In genomic region chr4:52712172-52712990, GRCh38 we compare ENCODE assay signal across 1 cellular context.
TF ChIP-seq lines count a peak whose summit lies in the region.

No MANE protein-coding gene starts in this region.

TF ChIP-seq in GM12878, 131 proteins besides CTCF, POLR2A, EP300 and RAD21 (continued from another document and continues in another):
- TF ChIP-seq, protein P1, sequence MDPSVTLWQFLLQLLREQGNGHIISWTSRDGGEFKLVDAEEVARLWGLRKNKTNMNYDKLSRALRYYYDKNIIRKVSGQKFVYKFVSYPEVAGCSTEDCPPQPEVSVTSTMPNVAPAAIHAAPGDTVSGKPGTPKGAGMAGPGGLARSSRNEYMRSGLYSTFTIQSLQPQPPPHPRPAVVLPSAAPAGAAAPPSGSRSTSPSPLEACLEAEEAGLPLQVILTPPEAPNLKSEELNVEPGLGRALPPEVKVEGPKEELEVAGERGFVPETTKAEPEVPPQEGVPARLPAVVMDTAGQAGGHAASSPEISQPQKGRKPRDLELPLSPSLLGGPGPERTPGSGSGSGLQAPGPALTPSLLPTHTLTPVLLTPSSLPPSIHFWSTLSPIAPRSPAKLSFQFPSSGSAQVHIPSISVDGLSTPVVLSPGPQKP (IDR thresholded peaks at IDR 0.05; ENCODE audit: low read depth, low read length), result no peak
- TF ChIP-seq ZBED1 (IDR thresholded peaks at IDR 0.05; ENCODE audit: borderline replicate concordance), result peak; percentile 72; the same call in 1 of the 2 replicates
- TF ChIP-seq BCL11A (IDR thresholded peaks at IDR 0.05; ENCODE audit: low read depth, low read length), result no peak
- no peak for TF ChIP-seq STAT3 (IDR thresholded peaks at IDR 0.05; ENCODE audit: low read depth, low read length)
- no peak; the same call in 1 of the 2 replicates for TF ChIP-seq HCFC1 (IDR thresholded peaks at IDR 0.05; ENCODE audit: low read length)
- no peak for TF ChIP-seq MYC (IDR thresholded peaks at IDR 0.05; ENCODE audit: insufficient read depth, insufficient read length, insufficient replicate concordance, low read length, severe bottlenecking)
- TF ChIP-seq NKRF (conservative IDR thresholded peaks at IDR 0.05), result peak; percentile 95
- no peak for TF ChIP-seq E2F4 (IDR thresholded peaks at IDR 0.05; ENCODE audit: low read depth, low read length)
- TF ChIP-seq, protein P2, sequence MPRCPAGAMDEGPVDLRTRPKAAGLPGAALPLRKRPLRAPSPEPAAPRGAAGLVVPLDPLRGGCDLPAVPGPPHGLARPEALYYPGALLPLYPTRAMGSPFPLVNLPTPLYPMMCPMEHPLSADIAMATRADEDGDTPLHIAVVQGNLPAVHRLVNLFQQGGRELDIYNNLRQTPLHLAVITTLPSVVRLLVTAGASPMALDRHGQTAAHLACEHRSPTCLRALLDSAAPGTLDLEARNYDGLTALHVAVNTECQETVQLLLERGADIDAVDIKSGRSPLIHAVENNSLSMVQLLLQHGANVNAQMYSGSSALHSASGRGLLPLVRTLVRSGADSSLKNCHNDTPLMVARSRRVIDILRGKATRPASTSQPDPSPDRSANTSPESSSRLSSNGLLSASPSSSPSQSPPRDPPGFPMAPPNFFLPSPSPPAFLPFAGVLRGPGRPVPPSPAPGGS (IDR thresholded peaks at IDR 0.05; ENCODE audit: borderline replicate concordance, insufficient read depth, low read depth, low read length, poor library complexity, severe bottlenecking), result no peak
- TF ChIP-seq ZNF207 (IDR thresholded peaks at IDR 0.05; ENCODE audit: borderline replicate concordance), result no peak
- TF ChIP-seq LARP7 (IDR thresholded peaks at IDR 0.05), result peak; percentile 99
- peak; percentile 66 for TF ChIP-seq NR2F1 (conservative IDR thresholded peaks at IDR 0.05)
- no peak for TF ChIP-seq KDM1A (IDR thresholded peaks at IDR 0.05; ENCODE audit: borderline replicate concordance)
- TF ChIP-seq POU2F2 (IDR thresholded peaks at IDR 0.05; ENCODE audit: borderline replicate concordance, low read depth, low read length), result peak; percentile 90; the same call in 2 of the 3 replicates
- no peak for TF ChIP-seq RUNX3 (IDR thresholded peaks at IDR 0.05; ENCODE audit: low read length)
- peak; percentile 93 for TF ChIP-seq SMARCA5 (IDR thresholded peaks at IDR 0.05)
- peak; percentile 57; the same call in 1 of the 2 replicates for TF ChIP-seq IRF3 (IDR thresholded peaks at IDR 0.05)
- no peak for TF ChIP-seq CEBPB (IDR thresholded peaks at IDR 0.05; ENCODE audit: borderline replicate concordance in 1 of 2, low read depth in 2 of 2, low read length in 2 of 2)
- TF ChIP-seq MTA2 (IDR thresholded peaks at IDR 0.05; ENCODE audit: low read depth), result no peak
- no peak for TF ChIP-seq GABPA (IDR thresholded peaks at IDR 0.05; ENCODE audit: low read depth)
- peak; percentile 71 for TF ChIP-seq CBFB (IDR thresholded peaks at IDR 0.05; ENCODE audit: low read depth)
- TF ChIP-seq SMAD1 (IDR thresholded peaks at IDR 0.05; ENCODE audit: low read depth, partially characterized antibody), result no peak
- TF ChIP-seq, protein P3, sequence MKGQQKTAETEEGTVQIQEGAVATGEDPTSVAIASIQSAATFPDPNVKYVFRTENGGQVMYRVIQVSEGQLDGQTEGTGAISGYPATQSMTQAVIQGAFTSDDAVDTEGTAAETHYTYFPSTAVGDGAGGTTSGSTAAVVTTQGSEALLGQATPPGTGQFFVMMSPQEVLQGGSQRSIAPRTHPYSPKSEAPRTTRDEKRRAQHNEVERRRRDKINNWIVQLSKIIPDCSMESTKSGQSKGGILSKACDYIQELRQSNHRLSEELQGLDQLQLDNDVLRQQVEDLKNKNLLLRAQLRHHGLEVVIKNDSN (IDR thresholded peaks at IDR 0.05; ENCODE audit: borderline replicate concordance, extremely low read length, insufficient read depth, low read depth, low read length), result no peak
- TF ChIP-seq CHD1 (IDR thresholded peaks at IDR 0.05; ENCODE audit: low read depth, low read length), result no peak
- peak; percentile 77 for TF ChIP-seq CREB1 (IDR thresholded peaks at IDR 0.05; ENCODE audit: low read depth)
- TF ChIP-seq TARDBP (IDR thresholded peaks at IDR 0.05; ENCODE audit: borderline replicate concordance), result no peak
- no peak for TF ChIP-seq ASH2L (IDR thresholded peaks at IDR 0.05; ENCODE audit: borderline replicate concordance, low read depth)
- TF ChIP-seq, protein P4, sequence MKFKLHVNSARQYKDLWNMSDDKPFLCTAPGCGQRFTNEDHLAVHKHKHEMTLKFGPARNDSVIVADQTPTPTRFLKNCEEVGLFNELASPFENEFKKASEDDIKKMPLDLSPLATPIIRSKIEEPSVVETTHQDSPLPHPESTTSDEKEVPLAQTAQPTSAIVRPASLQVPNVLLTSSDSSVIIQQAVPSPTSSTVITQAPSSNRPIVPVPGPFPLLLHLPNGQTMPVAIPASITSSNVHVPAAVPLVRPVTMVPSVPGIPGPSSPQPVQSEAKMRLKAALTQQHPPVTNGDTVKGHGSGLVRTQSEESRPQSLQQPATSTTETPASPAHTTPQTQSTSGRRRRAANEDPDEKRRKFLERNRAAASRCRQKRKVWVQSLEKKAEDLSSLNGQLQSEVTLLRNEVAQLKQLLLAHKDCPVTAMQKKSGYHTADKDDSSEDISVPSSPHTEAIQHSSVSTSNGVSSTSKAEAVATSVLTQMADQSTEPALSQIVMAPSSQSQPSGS (IDR thresholded peaks at IDR 0.05; ENCODE audit: low read length), result no peak
- TF ChIP-seq BMI1 (IDR thresholded peaks at IDR 0.05; ENCODE audit: borderline replicate concordance), result no peak
- peak; percentile 71 for TF ChIP-seq RFX5 (IDR thresholded peaks at IDR 0.05; ENCODE audit: low read depth, low read length)
- TF ChIP-seq ZBTB40 (IDR thresholded peaks at IDR 0.05; ENCODE audit: borderline replicate concordance), result 0 out of 2 replicates have a peak, but pooled peaks have one; percentile 1
- TF ChIP-seq EGR1 (IDR thresholded peaks at IDR 0.05; ENCODE audit: borderline replicate concordance in 1 of 2, low read depth in 2 of 2, low read length in 2 of 2), result peak; percentile 17 to 32; a peak in 1 of 3 replicates
- TF ChIP-seq SUPT20H (IDR thresholded peaks at IDR 0.05; ENCODE audit: borderline replicate concordance, control insufficient read depth, low read depth, low read length), result no peak
- peak; percentile 53 for TF ChIP-seq SIN3A (IDR thresholded peaks at IDR 0.05; ENCODE audit: low read depth, low read length)
- TF ChIP-seq IKZF1 (conservative IDR thresholded peaks at IDR 0.05), result peak; percentile 83
- TF ChIP-seq PAX8 (IDR thresholded peaks at IDR 0.05), result no peak
- peak; percentile 69; the same call in 1 of the 2 replicates for TF ChIP-seq JUND (IDR thresholded peaks at IDR 0.05; ENCODE audit: low read depth, low read length)
- TF ChIP-seq CHD2 (IDR thresholded peaks at IDR 0.05; ENCODE audit: borderline replicate concordance, low read depth, low read length), result peak; percentile 53
- 0 out of 2 replicates have a peak, but pooled peaks have one; percentile 36 for TF ChIP-seq ZNF217 (IDR thresholded peaks at IDR 0.05)
- TF ChIP-seq PAX5 (IDR thresholded peaks at IDR 0.05; ENCODE audit: borderline replicate concordance, low read depth, low read length), result no peak
- TF ChIP-seq, protein P5, sequence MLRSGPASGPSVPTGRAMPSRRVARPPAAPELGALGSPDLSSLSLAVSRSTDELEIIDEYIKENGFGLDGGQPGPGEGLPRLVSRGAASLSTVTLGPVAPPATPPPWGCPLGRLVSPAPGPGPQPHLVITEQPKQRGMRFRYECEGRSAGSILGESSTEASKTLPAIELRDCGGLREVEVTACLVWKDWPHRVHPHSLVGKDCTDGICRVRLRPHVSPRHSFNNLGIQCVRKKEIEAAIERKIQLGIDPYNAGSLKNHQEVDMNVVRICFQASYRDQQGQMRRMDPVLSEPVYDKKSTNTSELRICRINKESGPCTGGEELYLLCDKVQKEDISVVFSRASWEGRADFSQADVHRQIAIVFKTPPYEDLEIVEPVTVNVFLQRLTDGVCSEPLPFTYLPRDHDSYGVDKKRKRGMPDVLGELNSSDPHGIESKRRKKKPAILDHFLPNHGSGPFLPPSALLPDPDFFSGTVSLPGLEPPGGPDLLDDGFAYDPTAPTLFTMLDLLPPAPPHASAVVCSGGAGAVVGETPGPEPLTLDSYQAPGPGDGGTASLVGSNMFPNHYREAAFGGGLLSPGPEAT (IDR thresholded peaks at IDR 0.05; ENCODE audit: low read depth), result no peak; the same call in 1 of the 2 replicates
- TF ChIP-seq HDGF (IDR thresholded peaks at IDR 0.05), result peak; percentile 99
- no peak for TF ChIP-seq CBX3 (IDR thresholded peaks at IDR 0.05; ENCODE audit: borderline replicate concordance, low read depth)
- TF ChIP-seq, protein P6, sequence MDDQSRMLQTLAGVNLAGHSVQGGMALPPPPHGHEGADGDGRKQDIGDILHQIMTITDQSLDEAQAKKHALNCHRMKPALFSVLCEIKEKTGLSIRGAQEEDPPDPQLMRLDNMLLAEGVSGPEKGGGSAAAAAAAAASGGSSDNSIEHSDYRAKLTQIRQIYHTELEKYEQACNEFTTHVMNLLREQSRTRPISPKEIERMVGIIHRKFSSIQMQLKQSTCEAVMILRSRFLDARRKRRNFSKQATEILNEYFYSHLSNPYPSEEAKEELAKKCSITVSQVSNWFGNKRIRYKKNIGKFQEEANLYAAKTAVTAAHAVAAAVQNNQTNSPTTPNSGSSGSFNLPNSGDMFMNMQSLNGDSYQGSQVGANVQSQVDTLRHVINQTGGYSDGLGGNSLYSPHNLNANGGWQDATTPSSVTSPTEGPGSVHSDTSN (IDR thresholded peaks at IDR 0.05; ENCODE audit: insufficient replicate concordance, low read depth, low read length), result peak; percentile 42
- peak; percentile 27 to 66; a peak in 3 of 4 replicates for TF ChIP-seq IKZF2 (IDR thresholded peaks at IDR 0.05)
- TF ChIP-seq ESRRA (IDR thresholded peaks at IDR 0.05; ENCODE audit: low read length), result no peak
- peak; percentile 81 for TF ChIP-seq HDAC6 (IDR thresholded peaks at IDR 0.05; ENCODE audit: unreplicated experiment)
- TF ChIP-seq TCF7 (IDR thresholded peaks at IDR 0.05; ENCODE audit: borderline replicate concordance), result no peak
- TF ChIP-seq PML (IDR thresholded peaks at IDR 0.05; ENCODE audit: low read length), result peak; percentile 92
